ENCODE assay signal across 1 cellular context in the genomic region with DNA sequence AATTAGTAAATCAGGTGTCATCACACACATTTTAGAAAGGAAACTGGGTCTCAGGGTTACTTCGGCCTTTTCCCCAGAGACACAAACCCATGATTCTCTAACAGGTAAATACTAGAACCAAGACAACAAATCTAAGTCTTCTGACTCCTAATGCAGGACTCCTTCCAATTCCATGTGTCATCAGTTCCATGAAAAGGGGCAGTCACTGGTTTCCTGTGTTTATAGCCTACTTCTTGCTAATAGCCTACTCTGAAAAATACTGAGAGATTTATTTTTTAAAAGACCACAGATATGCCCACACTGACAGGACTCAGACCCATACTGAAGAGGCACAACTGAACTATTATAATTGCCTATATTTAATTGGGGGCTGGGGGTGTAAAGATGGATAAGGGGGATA.
TF ChIP-seq lines count a peak whose summit lies in the region.

No MANE protein-coding gene starts in this region.

TF ChIP-seq in endothelial cell of umbilical vein, 7 proteins besides CTCF, POLR2A, EP300 and RAD21:
- TF ChIP-seq FOS (IDR thresholded peaks at IDR 0.05; ENCODE audit: borderline replicate concordance, insufficient read depth, low read length) (no peak), GATA2 (IDR thresholded peaks at IDR 0.05; ENCODE audit: insufficient read depth, insufficient read length, low read depth, low read length) (no peak), MYC (IDR thresholded peaks at IDR 0.05; ENCODE audit: low read depth, low read length) (no peak), EZH2 (IDR thresholded peaks at IDR 0.05; ENCODE audit: borderline replicate concordance, low read depth, low read length, severe bottlenecking) (no peak), JUN (IDR thresholded peaks at IDR 0.05; ENCODE audit: borderline replicate concordance, insufficient read depth, insufficient read length, low read depth) (no peak), POLR2AphosphoS5 (IDR thresholded peaks at IDR 0.05; ENCODE audit: insufficient read depth, low read depth, low read length) (no peak)
- TF ChIP-seq, protein P1, sequence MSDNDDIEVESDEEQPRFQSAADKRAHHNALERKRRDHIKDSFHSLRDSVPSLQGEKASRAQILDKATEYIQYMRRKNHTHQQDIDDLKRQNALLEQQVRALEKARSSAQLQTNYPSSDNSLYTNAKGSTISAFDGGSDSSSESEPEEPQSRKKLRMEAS (IDR thresholded peaks at IDR 0.05; ENCODE audit: insufficient read depth, insufficient read length): no peak
